1 cellular context compared by ENCODE assay signal in the genomic region with DNA sequence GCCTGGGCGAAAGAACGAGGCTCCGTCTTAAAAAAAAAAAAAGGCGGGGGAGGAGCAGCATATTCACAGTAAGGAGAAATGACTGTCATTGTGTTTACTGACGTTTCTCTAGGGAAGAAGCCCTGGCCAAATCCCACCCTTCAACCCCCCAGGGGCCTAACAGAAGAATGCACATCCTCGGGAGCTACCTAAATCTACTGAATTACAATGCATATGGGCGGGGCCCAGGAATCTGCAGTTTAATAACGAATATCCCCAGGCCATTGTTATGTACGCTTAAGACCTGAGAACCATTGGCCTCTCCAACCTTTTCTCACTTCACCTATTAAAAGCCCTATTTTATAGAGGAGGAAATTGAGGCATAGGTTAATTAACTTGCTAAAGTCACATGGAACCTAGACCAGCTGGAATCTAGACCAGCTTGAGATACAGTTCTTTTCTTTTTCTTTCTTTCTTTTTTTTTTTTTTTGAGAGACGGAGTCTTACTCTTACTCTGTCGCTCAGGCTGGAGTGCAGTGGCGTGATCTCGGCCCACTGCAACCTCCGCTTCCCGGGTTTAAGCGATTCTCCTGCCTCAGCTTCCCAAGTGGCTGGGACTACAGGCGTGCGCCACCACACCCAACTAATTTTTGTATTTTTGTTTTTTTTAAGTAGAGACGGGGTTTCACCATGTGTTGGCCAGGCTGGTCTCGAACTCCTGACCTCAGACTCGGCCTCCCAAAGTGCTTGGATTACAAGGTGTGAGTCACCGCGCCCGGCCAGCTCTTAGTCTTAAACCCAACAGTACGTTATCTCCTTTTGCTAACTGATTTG.
TF ChIP-seq lines count a peak whose summit lies in the region.

No MANE protein-coding gene starts in this region.

TF ChIP-seq in GM12878, 131 proteins besides CTCF, POLR2A, EP300 and RAD21:
- no peak for TF ChIP-seq STAT3 (IDR thresholded peaks at IDR 0.05; ENCODE audit: low read depth, low read length)
- TF ChIP-seq RB1 (IDR thresholded peaks at IDR 0.05; ENCODE audit: borderline replicate concordance): no peak
- no peak for TF ChIP-seq ZNF592 (IDR thresholded peaks at IDR 0.05)
- TF ChIP-seq CREM (IDR thresholded peaks at IDR 0.05; ENCODE audit: low read depth): no peak
- no peak for TF ChIP-seq ZBTB33 (IDR thresholded peaks at IDR 0.05)
- no peak for TF ChIP-seq ZNF24 (IDR thresholded peaks at IDR 0.05)
- TF ChIP-seq ASH2L (IDR thresholded peaks at IDR 0.05; ENCODE audit: borderline replicate concordance, low read depth): no peak
- TF ChIP-seq, protein P1, sequence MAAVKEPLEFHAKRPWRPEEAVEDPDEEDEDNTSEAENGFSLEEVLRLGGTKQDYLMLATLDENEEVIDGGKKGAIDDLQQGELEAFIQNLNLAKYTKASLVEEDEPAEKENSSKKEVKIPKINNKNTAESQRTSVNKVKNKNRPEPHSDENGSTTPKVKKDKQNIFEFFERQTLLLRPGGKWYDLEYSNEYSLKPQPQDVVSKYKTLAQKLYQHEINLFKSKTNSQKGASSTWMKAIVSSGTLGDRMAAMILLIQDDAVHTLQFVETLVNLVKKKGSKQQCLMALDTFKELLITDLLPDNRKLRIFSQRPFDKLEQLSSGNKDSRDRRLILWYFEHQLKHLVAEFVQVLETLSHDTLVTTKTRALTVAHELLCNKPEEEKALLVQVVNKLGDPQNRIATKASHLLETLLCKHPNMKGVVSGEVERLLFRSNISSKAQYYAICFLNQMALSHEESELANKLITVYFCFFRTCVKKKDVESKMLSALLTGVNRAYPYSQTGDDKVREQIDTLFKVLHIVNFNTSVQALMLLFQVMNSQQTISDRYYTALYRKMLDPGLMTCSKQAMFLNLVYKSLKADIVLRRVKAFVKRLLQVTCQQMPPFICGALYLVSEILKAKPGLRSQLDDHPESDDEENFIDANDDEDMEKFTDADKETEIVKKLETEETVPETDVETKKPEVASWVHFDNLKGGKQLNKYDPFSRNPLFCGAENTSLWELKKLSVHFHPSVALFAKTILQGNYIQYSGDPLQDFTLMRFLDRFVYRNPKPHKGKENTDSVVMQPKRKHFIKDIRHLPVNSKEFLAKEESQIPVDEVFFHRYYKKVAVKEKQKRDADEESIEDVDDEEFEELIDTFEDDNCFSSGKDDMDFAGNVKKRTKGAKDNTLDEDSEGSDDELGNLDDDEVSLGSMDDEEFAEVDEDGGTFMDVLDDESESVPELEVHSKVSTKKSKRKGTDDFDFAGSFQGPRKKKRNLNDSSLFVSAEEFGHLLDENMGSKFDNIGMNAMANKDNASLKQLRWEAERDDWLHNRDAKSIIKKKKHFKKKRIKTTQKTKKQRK (IDR thresholded peaks at IDR 0.05; ENCODE audit: low read depth, low read length): no peak
- TF ChIP-seq, protein P2, sequence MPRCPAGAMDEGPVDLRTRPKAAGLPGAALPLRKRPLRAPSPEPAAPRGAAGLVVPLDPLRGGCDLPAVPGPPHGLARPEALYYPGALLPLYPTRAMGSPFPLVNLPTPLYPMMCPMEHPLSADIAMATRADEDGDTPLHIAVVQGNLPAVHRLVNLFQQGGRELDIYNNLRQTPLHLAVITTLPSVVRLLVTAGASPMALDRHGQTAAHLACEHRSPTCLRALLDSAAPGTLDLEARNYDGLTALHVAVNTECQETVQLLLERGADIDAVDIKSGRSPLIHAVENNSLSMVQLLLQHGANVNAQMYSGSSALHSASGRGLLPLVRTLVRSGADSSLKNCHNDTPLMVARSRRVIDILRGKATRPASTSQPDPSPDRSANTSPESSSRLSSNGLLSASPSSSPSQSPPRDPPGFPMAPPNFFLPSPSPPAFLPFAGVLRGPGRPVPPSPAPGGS (IDR thresholded peaks at IDR 0.05; ENCODE audit: borderline replicate concordance, insufficient read depth, low read depth, low read length, poor library complexity, severe bottlenecking): no peak
- TF ChIP-seq CHD2 (IDR thresholded peaks at IDR 0.05; ENCODE audit: borderline replicate concordance, low read depth, low read length): no peak
- TF ChIP-seq BHLHE40 (IDR thresholded peaks at IDR 0.05; ENCODE audit: borderline replicate concordance in 1 of 2, low read depth in 2 of 2, low read length in 1 of 2): no peak
- TF ChIP-seq CREB1 (IDR thresholded peaks at IDR 0.05; ENCODE audit: low read depth): no peak
